8 cellular contexts compared by ENCODE assay signal in genomic region chr9:78261403-78262001, GRCh38. TPM values are rescaled to one million over a fixed set of nuclear protein-coding genes. Genes with fewer than 3 reads are reported as not detected.
DNase-seq lines count a peak whose midpoint lies in the region; ATAC-seq, FAIRE-seq and TF ChIP-seq lines count a peak whose summit lies in the region.

No MANE protein-coding gene starts in this region.

- H3K27ac ChIP-seq in tibial nerve = no peak overlapping the region

- H3K4me1 ChIP-seq in tibial nerve = no peaks in the 10 kb centered on the region

- no peaks in the 10 kb centered on the region for H3K9me3 ChIP-seq in tibial nerve

- 45 to 46% methylated on average over 2 of the region's 2 CpGs for WGBS in tibial nerve, 2 donors

- TF ChIP-seq EP300 in tibial nerve (IDR thresholded peaks at IDR 0.05) = no peak

- peak; percentile 99 for FAIRE-seq in frontal cortex (lab: Jason Lieb, UNC)

- peaks cover 0 to 18% (median 0%) of the 10 kb centered on the region in 3 donors for H3K36me3 ChIP-seq in tibial nerve

- DNase-seq in NCI-H345 (lab: John Stamatoyannopoulos, UW) (peak; percentile 11), NCI-H345 treated with DMSO at 0.1 percent for 48 hours (lab: John Stamatoyannopoulos, UW; ENCODE audit: unreplicated experiment) (no peak), frontal cortex (ENCODE audit: low spot score in 2 of 2) (peak in 1 of 2 donors; percentile 18), tibial nerve (ENCODE audit: low spot score in 2 of 2) (no peak)
- no peak for DNase-seq in activated CD4-positive, CD25-positive, alpha-beta regulatory T cell (lab: John Stamatoyannopoulos, UW)

- TF ChIP-seq POLR2A in tibial nerve (IDR thresholded peaks at IDR 0.05) = no peak

- H3K27me3 ChIP-seq in tibial nerve = no peaks in the 10 kb centered on the region

- no peak overlapping the region for H3K4me3 ChIP-seq in tibial nerve

- TF ChIP-seq CTCF in tibial nerve (IDR thresholded peaks at IDR 0.05) = peak; percentile 45 to 65 (median 64)

- ATAC-seq in HG03280 (IDR thresholded peaks at IDR 0.05; ENCODE audit: unreplicated experiment) (peak; percentile 54), SK-N-SH treated with all-trans-retinoic acid at 6 μM for 48 hours (peak; percentile 57; the same call in 2 of the 3 replicates), GM21737 (IDR thresholded peaks at IDR 0.05; ENCODE audit: unreplicated experiment) (no peak)

TF ChIP-seq in SK-N-SH treated with all-trans-retinoic acid at 6 μM for 48 hours, 23 proteins besides CTCF, POLR2A, EP300 and RAD21:
- TF ChIP-seq PPARA (CRISPR knock-in tag; IDR thresholded peaks at IDR 0.05; ENCODE audit: borderline replicate concordance) = no peak
- no peak for TF ChIP-seq ZFP3 (CRISPR knock-in tag; IDR thresholded peaks at IDR 0.05)
- TF ChIP-seq ESRRG (CRISPR knock-in tag; IDR thresholded peaks at IDR 0.05) = no peak
- TF ChIP-seq ZNF565 (CRISPR knock-in tag; conservative IDR thresholded peaks at IDR 0.05; ENCODE audit: low read depth) = no peak
- no peak for TF ChIP-seq TCF4 (CRISPR knock-in tag; IDR thresholded peaks at IDR 0.05; ENCODE audit: borderline replicate concordance)
- no peak for TF ChIP-seq BACH2 (CRISPR knock-in tag; IDR thresholded peaks at IDR 0.05; ENCODE audit: borderline replicate concordance)
- no peak for TF ChIP-seq CSRNP3 (CRISPR knock-in tag; IDR thresholded peaks at IDR 0.05)
- TF ChIP-seq CREB5 (CRISPR knock-in tag; IDR thresholded peaks at IDR 0.05; ENCODE audit: low read depth) = no peak
- TF ChIP-seq TOX (CRISPR knock-in tag; IDR thresholded peaks at IDR 0.05; ENCODE audit: borderline replicate concordance) = no peak
- TF ChIP-seq ISL1 (CRISPR knock-in tag; IDR thresholded peaks at IDR 0.05) = no peak
- TF ChIP-seq SNAI2 (CRISPR knock-in tag; IDR thresholded peaks at IDR 0.05) = no peak
- TF ChIP-seq, protein P1, sequence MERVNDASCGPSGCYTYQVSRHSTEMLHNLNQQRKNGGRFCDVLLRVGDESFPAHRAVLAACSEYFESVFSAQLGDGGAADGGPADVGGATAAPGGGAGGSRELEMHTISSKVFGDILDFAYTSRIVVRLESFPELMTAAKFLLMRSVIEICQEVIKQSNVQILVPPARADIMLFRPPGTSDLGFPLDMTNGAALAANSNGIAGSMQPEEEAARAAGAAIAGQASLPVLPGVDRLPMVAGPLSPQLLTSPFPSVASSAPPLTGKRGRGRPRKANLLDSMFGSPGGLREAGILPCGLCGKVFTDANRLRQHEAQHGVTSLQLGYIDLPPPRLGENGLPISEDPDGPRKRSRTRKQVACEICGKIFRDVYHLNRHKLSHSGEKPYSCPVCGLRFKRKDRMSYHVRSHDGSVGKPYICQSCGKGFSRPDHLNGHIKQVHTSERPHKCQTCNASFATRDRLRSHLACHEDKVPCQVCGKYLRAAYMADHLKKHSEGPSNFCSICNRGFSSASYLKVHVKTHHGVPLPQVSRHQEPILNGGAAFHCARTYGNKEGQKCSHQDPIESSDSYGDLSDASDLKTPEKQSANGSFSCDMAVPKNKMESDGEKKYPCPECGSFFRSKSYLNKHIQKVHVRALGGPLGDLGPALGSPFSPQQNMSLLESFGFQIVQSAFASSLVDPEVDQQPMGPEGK (CRISPR knock-in tag; IDR thresholded peaks at IDR 0.05; ENCODE audit: borderline replicate concordance) = no peak

RNA-seq across cellular contexts. Expression of gene CEP78, which starts 25.6 kb away (rescaled TPM):
- total RNA-seq in frontal cortex (42.0 TPM), tibial nerve (10 to 100 TPM in 2 of 4 donors, 1 to 10 TPM in 2; 8.8 to 21.3 (median 13.3) TPM)

RNA-seq across cellular contexts. Expression of gene PSAT1, which starts 35.4 kb away (rescaled TPM):
- total RNA-seq in frontal cortex (17.1 TPM), tibial nerve (10 to 100 TPM in 1 of 4 donors, 1 to 10 TPM in 3; 4.5 to 11.6 (median 7.9) TPM)
